Comparison of ENCODE assay signal across 16 cellular contexts in genomic region chr7:36273836-36274235, GRCh38.
DNase-seq lines count a peak whose midpoint lies in the region; ATAC-seq and TF ChIP-seq lines count a peak whose summit lies in the region.
"Had no signal": no experiment of that assay in that cellular context is flagged by ENCODE, and none has a peak within 500 bp of the region (broad histone marks: within the 10 kb centered on the region; RNA-seq: fewer than 3 reads in every experiment).

No MANE protein-coding gene starts in this region.

- H3K36me3 ChIP-seq in heart right ventricle (no peaks in the 10 kb centered on the region), neutrophil (no peaks in the 10 kb centered on the region), vagina (no peaks in the 10 kb centered on the region)

- H3K27ac Mint-ChIP-seq in dendritic cell treated with granulocyte-macrophage colony-stimulating factor and Interleukin-4, amounts not matched to agents 40 ng/mL and 50 ng/mL, for 4 days: peak overlapping the region; percentile 66

- H3K36me3 Mint-ChIP-seq in dendritic cell treated with granulocyte-macrophage colony-stimulating factor and Interleukin-4, amounts not matched to agents 40 ng/mL and 50 ng/mL, for 4 days (ENCODE audit: low read depth): no peaks in the 10 kb centered on the region

- H3K4me1 Mint-ChIP-seq in dendritic cell treated with granulocyte-macrophage colony-stimulating factor and Interleukin-4, amounts not matched to agents 40 ng/mL and 50 ng/mL, for 4 days (ENCODE audit: low read depth): peaks cover 36% of the 10 kb centered on the region

- ATAC-seq in heart right ventricle (no peak), Right ventricle myocardium inferior (no peak)
- ATAC-seq: K562 had no signal

- TF ChIP-seq CTCF in heart right ventricle (IDR thresholded peaks at IDR 0.05) (no peak), neutrophil (IDR thresholded peaks at IDR 0.05) (no peak), vagina (IDR thresholded peaks at IDR 0.05) (no peak)

- H3K27me3 ChIP-seq in heart right ventricle (no peaks in the 10 kb centered on the region), neutrophil (no peaks in the 10 kb centered on the region), vagina (no peaks in the 10 kb centered on the region)

- peak overlapping the region; percentile 9 to 79 (median 48) for H3K27ac ChIP-seq in heart right ventricle
- H3K27ac ChIP-seq in neutrophil: peak overlapping the region; percentile 90
- H3K27ac ChIP-seq in vagina: no peak overlapping the region

- no peaks in the 10 kb centered on the region for H3K27me3 Mint-ChIP-seq in dendritic cell treated with granulocyte-macrophage colony-stimulating factor and Interleukin-4, amounts not matched to agents 40 ng/mL and 50 ng/mL, for 4 days

- no peak overlapping the region for H3K4me3 Mint-ChIP-seq in dendritic cell treated with granulocyte-macrophage colony-stimulating factor and Interleukin-4, amounts not matched to agents 40 ng/mL and 50 ng/mL, for 4 days

- H3K9me3 ChIP-seq in heart right ventricle (no peaks in the 10 kb centered on the region), neutrophil (no peaks in the 10 kb centered on the region), vagina (no peaks in the 10 kb centered on the region)
- H3K9me3 ChIP-seq: Caco-2 had no signal

- TF ChIP-seq POLR2A in vagina (IDR thresholded peaks at IDR 0.05): no peak

- DNase-seq in heart right ventricle (no peak), Right ventricle myocardium inferior (ENCODE audit: missing footprints) (no peak), vagina (ENCODE audit: extremely low spot score in 2 of 2) (peak; percentile 74 to 80), NCI-H345 (lab: John Stamatoyannopoulos, UW) (no peak)
- DNase-seq in activated effector memory CD4-positive, alpha-beta T cell treated with Interleukin-2 at 50 U/mL for 16 hours: no peak
- no peak for DNase-seq in activated CD8-positive, alpha-beta memory T cell treated with anti-CD3 and anti-CD28 coated beads, Interleukin-2, amount 50 U/mL, for 4 hours
- DNase-seq: Caco-2, DMS53, NCI-H1048, NCI-H1694, NCI-H446, NCI-H748 treated with DMSO at 0.1 percent for 48 hours, SIG-M5 had no signal

- peaks cover 0 to 67% (median 52%) of the 10 kb centered on the region in 9 donors for H3K4me1 ChIP-seq in heart right ventricle
- H3K4me1 ChIP-seq in neutrophil (ENCODE audit: control insufficient read depth in 1 of 2, insufficient read depth in 1 of 2, low read depth in 1 of 2, low read length in 1 of 2): peaks cover 39 to 45% of the 10 kb centered on the region in 2 experiments
- peaks cover 26% of the 10 kb centered on the region for H3K4me1 ChIP-seq in vagina

- H3K4me3 ChIP-seq in heart right ventricle (no peak overlapping the region), neutrophil (ENCODE audit: low read depth in 1 of 2, low read length in 1 of 2) (no peak overlapping the region), vagina (no peak overlapping the region)
- H3K4me3 ChIP-seq: K562 had no signal

- intact Hi-C loops in heart right ventricle (cut with DNase I) (loop anchor here in 2 of 10 donors (10.0 kb wide), 2 partner anchors 49 to 69 kb away; no protein-coding TSS in a partner anchor), Right ventricle myocardium inferior (cut with DNase I) (no loop called here), vagina (cut with DNase I) (no loop called here)
- intact Hi-C loops in dendritic cell treated with granulocyte-macrophage colony-stimulating factor and Interleukin-4, amounts not matched to agents 40 ng/mL and 50 ng/mL, for 4 days (cut with micrococcal nuclease): no loop called here

- H3K9me3 Mint-ChIP-seq in dendritic cell treated with granulocyte-macrophage colony-stimulating factor and Interleukin-4, amounts not matched to agents 40 ng/mL and 50 ng/mL, for 4 days: no peaks in the 10 kb centered on the region

- 62 to 69% methylated on average over 4 of the region's 4 CpGs for WGBS in heart right ventricle, 2 donors

Comparison
In these comparisons a context has a peak if more than half of its experiments do, and no peak if none do; other contexts are left out.
1. DNase-seq: peak in vagina (2 of 2); none in heart right ventricle (0 of 2), Right ventricle myocardium inferior (single experiment), activated effector memory CD4-positive, alpha-beta T cell treated with Interleukin-2 at 50 U/mL for 16 hours (single experiment), activated CD8-positive, alpha-beta memory T cell treated with anti-CD3 and anti-CD28 coated beads, Interleukin-2, amount 50 U/mL, for 4 hours (single experiment) and NCI-H345 (single experiment).